ENCODE assay signal across 1 cellular context in the genomic region with DNA sequence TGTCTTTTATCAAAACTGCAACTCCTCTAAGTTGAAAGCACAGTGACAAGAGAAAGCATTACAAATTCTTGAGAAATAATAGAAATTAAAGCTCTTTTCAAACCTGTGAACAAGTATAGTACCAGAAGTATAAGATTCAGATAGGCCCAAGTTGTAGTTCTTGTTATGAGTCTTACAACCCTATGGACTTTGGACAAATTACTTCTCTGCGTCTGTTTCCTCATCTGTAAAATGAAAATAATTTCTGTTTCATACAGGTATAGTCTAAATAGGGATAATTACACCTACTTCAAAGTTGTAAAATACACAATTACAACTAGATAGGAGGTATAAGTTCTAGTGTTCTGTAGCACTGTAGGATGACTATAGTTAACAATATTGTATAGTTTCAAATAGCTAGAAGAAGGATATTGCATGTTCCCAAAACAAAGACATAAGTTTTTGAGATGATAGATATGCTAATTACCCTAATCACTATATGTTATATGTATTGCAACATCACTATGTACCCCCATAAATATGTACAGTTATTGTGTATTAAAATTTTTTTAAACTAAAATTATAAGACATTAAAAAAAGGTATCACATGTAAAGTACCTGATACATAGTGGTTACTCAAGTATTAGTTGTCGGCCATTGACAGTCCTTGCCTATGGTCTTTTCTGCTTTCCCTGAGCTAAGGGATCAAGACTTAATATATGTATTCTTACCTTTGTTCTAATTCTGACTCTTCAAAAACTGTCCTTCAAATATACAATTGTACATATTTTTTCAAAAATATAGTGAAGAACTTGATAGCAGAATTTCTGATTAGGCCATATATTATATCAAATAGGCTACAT.
TF ChIP-seq lines count a peak whose summit lies in the region.

No MANE protein-coding gene starts in this region.

TF ChIP-seq in HEK293, 187 proteins besides CTCF, POLR2A, EP300 and RAD21 (continued from another document):
- TF ChIP-seq, protein P1, sequence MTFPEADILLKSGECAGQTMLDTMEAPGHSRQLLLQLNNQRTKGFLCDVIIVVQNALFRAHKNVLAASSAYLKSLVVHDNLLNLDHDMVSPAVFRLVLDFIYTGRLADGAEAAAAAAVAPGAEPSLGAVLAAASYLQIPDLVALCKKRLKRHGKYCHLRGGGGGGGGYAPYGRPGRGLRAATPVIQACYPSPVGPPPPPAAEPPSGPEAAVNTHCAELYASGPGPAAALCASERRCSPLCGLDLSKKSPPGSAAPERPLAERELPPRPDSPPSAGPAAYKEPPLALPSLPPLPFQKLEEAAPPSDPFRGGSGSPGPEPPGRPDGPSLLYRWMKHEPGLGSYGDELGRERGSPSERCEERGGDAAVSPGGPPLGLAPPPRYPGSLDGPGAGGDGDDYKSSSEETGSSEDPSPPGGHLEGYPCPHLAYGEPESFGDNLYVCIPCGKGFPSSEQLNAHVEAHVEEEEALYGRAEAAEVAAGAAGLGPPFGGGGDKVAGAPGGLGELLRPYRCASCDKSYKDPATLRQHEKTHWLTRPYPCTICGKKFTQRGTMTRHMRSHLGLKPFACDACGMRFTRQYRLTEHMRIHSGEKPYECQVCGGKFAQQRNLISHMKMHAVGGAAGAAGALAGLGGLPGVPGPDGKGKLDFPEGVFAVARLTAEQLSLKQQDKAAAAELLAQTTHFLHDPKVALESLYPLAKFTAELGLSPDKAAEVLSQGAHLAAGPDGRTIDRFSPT (tag by site-specific recombination; IDR thresholded peaks at IDR 0.05): no peak
- TF ChIP-seq ZNF629 (tag by site-specific recombination; IDR thresholded peaks at IDR 0.05): no peak
- TF ChIP-seq, protein P2, sequence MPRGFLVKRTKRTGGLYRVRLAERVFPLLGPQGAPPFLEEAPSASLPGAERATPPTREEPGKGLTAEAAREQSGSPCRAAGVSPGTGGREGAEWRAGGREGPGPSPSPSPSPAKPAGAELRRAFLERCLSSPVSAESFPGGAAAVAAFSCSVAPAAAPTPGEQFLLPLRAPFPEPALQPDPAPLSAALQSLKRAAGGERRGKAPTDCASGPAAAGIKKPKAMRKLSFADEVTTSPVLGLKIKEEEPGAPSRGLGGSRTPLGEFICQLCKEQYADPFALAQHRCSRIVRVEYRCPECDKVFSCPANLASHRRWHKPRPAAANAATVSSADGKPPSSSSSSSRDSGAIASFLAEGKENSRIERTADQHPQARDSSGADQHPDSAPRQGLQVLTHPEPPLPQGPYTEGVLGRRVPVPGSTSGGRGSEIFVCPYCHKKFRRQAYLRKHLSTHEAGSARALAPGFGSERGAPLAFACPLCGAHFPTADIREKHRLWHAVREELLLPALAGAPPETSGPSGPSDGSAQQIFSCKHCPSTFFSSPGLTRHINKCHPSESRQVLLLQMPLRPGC (tag by site-specific recombination; IDR thresholded peaks at IDR 0.05): no peak
- no peak for TF ChIP-seq ZNF114 (tag by site-specific recombination; IDR thresholded peaks at IDR 0.05)
- no peak; the same call in 1 of the 2 replicates for TF ChIP-seq ZNF335 (tag by site-specific recombination; conservative IDR thresholded peaks at IDR 0.05)
- TF ChIP-seq ZNF341 (tag by site-specific recombination; IDR thresholded peaks at IDR 0.05; ENCODE audit: low read depth): no peak
- TF ChIP-seq ZNF426 (tag by site-specific recombination; IDR thresholded peaks at IDR 0.05): no peak
- TF ChIP-seq BCL11B (tag by site-specific recombination; IDR thresholded peaks at IDR 0.05; ENCODE audit: low read depth): no peak
- TF ChIP-seq, protein P3, sequence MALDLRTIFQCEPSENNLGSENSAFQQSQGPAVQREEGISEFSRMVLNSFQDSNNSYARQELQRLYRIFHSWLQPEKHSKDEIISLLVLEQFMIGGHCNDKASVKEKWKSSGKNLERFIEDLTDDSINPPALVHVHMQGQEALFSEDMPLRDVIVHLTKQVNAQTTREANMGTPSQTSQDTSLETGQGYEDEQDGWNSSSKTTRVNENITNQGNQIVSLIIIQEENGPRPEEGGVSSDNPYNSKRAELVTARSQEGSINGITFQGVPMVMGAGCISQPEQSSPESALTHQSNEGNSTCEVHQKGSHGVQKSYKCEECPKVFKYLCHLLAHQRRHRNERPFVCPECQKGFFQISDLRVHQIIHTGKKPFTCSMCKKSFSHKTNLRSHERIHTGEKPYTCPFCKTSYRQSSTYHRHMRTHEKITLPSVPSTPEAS (tag by site-specific recombination; IDR thresholded peaks at IDR 0.05): no peak
- no peak for TF ChIP-seq ZNF274 (IDR thresholded peaks at IDR 0.05; ENCODE audit: low read length)
- TF ChIP-seq ZNF274 (tag by site-specific recombination; IDR thresholded peaks at IDR 0.05; ENCODE audit: borderline replicate concordance): no peak
- TF ChIP-seq ZNF76 (tag by site-specific recombination; IDR thresholded peaks at IDR 0.05; ENCODE audit: borderline replicate concordance, low read depth): no peak
- TF ChIP-seq ZNF560 (tag by site-specific recombination; IDR thresholded peaks at IDR 0.05; ENCODE audit: borderline replicate concordance): no peak
- TF ChIP-seq, protein P4, sequence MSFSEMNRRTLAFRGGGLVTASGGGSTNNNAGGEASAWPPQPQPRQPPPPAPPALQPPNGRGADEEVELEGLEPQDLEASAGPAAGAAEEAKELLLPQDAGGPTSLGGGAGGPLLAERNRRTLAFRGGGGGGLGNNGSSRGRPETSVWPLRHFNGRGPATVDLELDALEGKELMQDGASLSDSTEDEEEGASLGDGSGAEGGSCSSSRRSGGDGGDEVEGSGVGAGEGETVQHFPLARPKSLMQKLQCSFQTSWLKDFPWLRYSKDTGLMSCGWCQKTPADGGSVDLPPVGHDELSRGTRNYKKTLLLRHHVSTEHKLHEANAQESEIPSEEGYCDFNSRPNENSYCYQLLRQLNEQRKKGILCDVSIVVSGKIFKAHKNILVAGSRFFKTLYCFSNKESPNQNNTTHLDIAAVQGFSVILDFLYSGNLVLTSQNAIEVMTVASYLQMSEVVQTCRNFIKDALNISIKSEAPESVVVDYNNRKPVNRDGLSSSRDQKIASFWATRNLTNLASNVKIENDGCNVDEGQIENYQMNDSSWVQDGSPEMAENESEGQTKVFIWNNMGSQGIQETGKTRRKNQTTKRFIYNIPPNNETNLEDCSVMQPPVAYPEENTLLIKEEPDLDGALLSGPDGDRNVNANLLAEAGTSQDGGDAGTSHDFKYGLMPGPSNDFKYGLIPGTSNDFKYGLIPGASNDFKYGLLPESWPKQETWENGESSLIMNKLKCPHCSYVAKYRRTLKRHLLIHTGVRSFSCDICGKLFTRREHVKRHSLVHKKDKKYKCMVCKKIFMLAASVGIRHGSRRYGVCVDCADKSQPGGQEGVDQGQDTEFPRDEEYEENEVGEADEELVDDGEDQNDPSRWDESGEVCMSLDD (tag by site-specific recombination; IDR thresholded peaks at IDR 0.05): no peak
- TF ChIP-seq ZBTB1 (tag by site-specific recombination; IDR thresholded peaks at IDR 0.05): no peak
